Comparison of ENCODE assay signal across 8 cellular contexts in the genomic region with DNA sequence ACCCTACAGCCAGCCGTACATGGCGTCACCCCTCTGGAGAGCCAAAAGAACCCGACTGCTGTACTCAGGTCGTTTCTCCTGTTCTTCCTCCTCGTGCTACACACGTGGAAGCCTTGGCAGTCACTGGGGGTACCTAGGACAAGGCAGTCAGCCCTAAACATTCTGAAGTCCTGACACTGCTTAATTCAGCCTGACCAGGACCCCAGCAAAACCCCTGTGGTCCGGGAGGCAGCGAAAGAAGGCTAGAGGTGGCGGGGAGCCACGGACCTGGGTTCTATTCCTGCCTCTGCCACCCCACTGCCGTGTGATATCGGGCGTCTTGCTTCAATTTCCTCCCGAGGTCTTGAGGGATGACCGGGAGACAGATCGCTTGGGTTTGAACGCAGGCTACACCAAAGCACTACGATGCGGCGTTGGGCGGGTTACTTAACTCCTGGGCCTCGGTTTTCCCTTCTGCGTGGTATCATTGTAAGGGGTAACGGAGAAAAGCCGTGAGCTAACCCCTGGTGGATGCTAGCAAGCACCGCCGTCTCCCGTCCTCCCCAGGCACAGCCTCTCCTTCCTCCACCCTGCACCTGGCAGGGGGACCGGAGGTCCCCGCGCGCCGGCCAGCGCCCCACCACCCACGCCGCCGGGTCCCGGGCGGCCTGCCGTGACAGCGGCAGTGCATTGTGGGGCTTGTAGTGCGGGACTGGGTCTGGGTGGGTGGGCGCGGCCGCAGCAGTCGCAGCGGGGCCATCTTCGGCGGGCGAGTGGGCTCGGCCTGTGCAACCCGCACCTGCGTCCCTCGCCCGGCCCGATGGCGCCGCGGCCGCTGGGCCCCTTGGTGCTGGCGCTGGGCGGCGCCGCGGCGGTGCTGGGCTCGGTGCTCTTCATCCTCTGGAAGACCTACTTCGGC. TPM values are rescaled to one million over a fixed set of nuclear protein-coding genes. Genes with fewer than 3 reads are reported as not detected.
DNase-seq lines count a peak whose midpoint lies in the region; ATAC-seq and TF ChIP-seq lines count a peak whose summit lies in the region.

A gene with protein sequence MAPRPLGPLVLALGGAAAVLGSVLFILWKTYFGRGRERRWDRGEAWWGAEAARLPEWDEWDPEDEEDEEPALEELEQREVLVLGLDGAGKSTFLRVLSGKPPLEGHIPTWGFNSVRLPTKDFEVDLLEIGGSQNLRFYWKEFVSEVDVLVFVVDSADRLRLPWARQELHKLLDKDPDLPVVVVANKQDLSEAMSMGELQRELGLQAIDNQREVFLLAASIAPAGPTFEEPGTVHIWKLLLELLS (plus strand): TSS at position 723 of the 898 bp plus-strand sequence. CDS start 77 bp downstream, at position 800.

- H3K4me1 ChIP-seq in endocrine pancreas (ENCODE audit: control insufficient read depth, insufficient read depth, low read length), result no peaks in the 10 kb centered on the region

- POLR2A ChIA-PET in activated CD8-positive, alpha-beta T cell treated with anti-CD3 and anti-CD28 coated beads, Interleukin-2, amount 10 ng/mL, durations not matched to agents 7 days and 5 days (lab: Charles Lee), result no interaction called here

- no peaks in the 10 kb centered on the region for H3K27me3 ChIP-seq in endocrine pancreas (ENCODE audit: control insufficient read depth, insufficient read depth, low read length)

- peak; percentile 22 for ATAC-seq in activated CD8-positive, alpha-beta T cell treated with anti-CD3 and anti-CD28 coated beads, Interleukin-2, amount 10 ng/mL, durations not matched to agents 7 days and 5 days

- DNase-seq in DMS53 (lab: John Stamatoyannopoulos, UW) (peak; percentile 70), DMS53 treated with DMSO at 0.1 percent for 48 hours (lab: John Stamatoyannopoulos, UW; ENCODE audit: unreplicated experiment) (no peak), mesothelial cell of epicardium (ENCODE audit: low spot score in 2 of 2, unreplicated experiment in 2 of 2) (peak in 1 of 2 experiments; percentile 42), KBM-7 (no peak)
- DNase-seq in activated CD8-positive, alpha-beta T cell treated with anti-CD3 and anti-CD28 coated beads, Interleukin-2, amount 10 ng/mL, durations not matched to agents 7 days and 5 days, result peak; percentile 49
- peak; percentile 26 to 35 for DNase-seq in stimulated activated CD8-positive, alpha-beta memory T cell treated with anti-CD3 and anti-CD28 coated beads, Interleukin-15, amount 100 ng/mL, for 4 hours (ENCODE audit: low read depth in 2 of 2)

- H3K27ac Mint-ChIP-seq in IgD-negative memory B cell (no peak within 1 kb of the TSS), mesothelial cell of epicardium (no peak within 1 kb of the TSS)
- peak within 1 kb of the TSS; percentile 64 for H3K27ac Mint-ChIP-seq in activated CD8-positive, alpha-beta T cell treated with anti-CD3 and anti-CD28 coated beads, Interleukin-2, amount 10 ng/mL, durations not matched to agents 7 days and 5 days

- in situ Hi-C loops in KBM-7 (cut with MboI; ENCODE audit: low pct_unique_long_range_greater_than_20kb, low sequenced_read_pairs), result no loop called here

- H3K9me3 ChIP-seq in endocrine pancreas (ENCODE audit: control insufficient read depth, low read length), result no peaks in the 10 kb centered on the region

- H3K9me3 Mint-ChIP-seq in IgD-negative memory B cell (no peaks in the 10 kb centered on the region), mesothelial cell of epicardium (no peaks in the 10 kb centered on the region)
- H3K9me3 Mint-ChIP-seq in activated CD8-positive, alpha-beta T cell treated with anti-CD3 and anti-CD28 coated beads, Interleukin-2, amount 10 ng/mL, durations not matched to agents 7 days and 5 days (ENCODE audit: insufficient read depth), result no peaks in the 10 kb centered on the region

- CTCF ChIA-PET in activated CD8-positive, alpha-beta T cell treated with anti-CD3 and anti-CD28 coated beads, Interleukin-2, amount 10 ng/mL, durations not matched to agents 7 days and 5 days (lab: Charles Lee), result interaction anchor here (1.1 kb wide), 1 partner anchor 83 kb away, joined by 3 read pairs; a partner anchor contains a TSS

- H3K9ac ChIP-seq in endocrine pancreas (ENCODE audit: control insufficient read depth, insufficient read depth, low read length), result peak within 1 kb of the TSS; percentile 76

- TF ChIP-seq CTCF in mesothelial cell of epicardium (IDR thresholded peaks at IDR 0.05; ENCODE audit: unreplicated experiment), result no peak

- H3K4me1 Mint-ChIP-seq in IgD-negative memory B cell (peaks cover 10 to 19% (median 18%) of the 10 kb centered on the region in 3 donors), mesothelial cell of epicardium (peaks cover 8% of the 10 kb centered on the region)
- peaks cover 35% of the 10 kb centered on the region for H3K4me1 Mint-ChIP-seq in activated CD8-positive, alpha-beta T cell treated with anti-CD3 and anti-CD28 coated beads, Interleukin-2, amount 10 ng/mL, durations not matched to agents 7 days and 5 days (ENCODE audit: low read depth)

- peaks cover 5% of the 10 kb centered on the region for H3K36me3 Mint-ChIP-seq in IgD-negative memory B cell
- peaks cover 9% of the 10 kb centered on the region for H3K36me3 Mint-ChIP-seq in activated CD8-positive, alpha-beta T cell treated with anti-CD3 and anti-CD28 coated beads, Interleukin-2, amount 10 ng/mL, durations not matched to agents 7 days and 5 days (ENCODE audit: low read depth)
- peaks cover 16% of the 10 kb centered on the region for H3K36me3 Mint-ChIP-seq in mesothelial cell of epicardium

- no peaks in the 10 kb centered on the region for H3K36me3 ChIP-seq in endocrine pancreas (ENCODE audit: control insufficient read depth, insufficient read depth, low read length)

- H3K4me3 Mint-ChIP-seq in IgD-negative memory B cell, result peak within 1 kb of the TSS; percentile 80 to 94 (median 90)
- H3K4me3 Mint-ChIP-seq in activated CD8-positive, alpha-beta T cell treated with anti-CD3 and anti-CD28 coated beads, Interleukin-2, amount 10 ng/mL, durations not matched to agents 7 days and 5 days, result peak within 1 kb of the TSS; percentile 72
- H3K4me3 Mint-ChIP-seq in mesothelial cell of epicardium, result peak within 1 kb of the TSS; percentile 69

- H3K4me3 ChIP-seq in endocrine pancreas (ENCODE audit: control insufficient read depth, insufficient read depth, low read length), result peak within 1 kb of the TSS; percentile 24

- no peaks in the 10 kb centered on the region for H3K27me3 Mint-ChIP-seq in IgD-negative memory B cell
- H3K27me3 Mint-ChIP-seq in activated CD8-positive, alpha-beta T cell treated with anti-CD3 and anti-CD28 coated beads, Interleukin-2, amount 10 ng/mL, durations not matched to agents 7 days and 5 days (ENCODE audit: low read depth), result no peaks in the 10 kb centered on the region
- peaks cover 17% of the 10 kb centered on the region for H3K27me3 Mint-ChIP-seq in mesothelial cell of epicardium (ENCODE audit: low read depth)

RNA-seq across cellular contexts. Expression of the gene that starts here (rescaled TPM):
- 1.3 TPM for polyA plus RNA-seq in IgD-negative memory B cell
- total RNA-seq in activated CD8-positive, alpha-beta T cell treated with anti-CD3 and anti-CD28 coated beads, Interleukin-2, amount 10 ng/mL, durations not matched to agents 7 days and 5 days, result 10 to 100 TPM in 1 of 2 experiments, 1 to 10 TPM in 1; 8.6 to 11.0 TPM
- total RNA-seq in mesothelial cell of epicardium, result 39.4 to 46.0 TPM (median 42.8 TPM) in 3 replicates

Comparison
In these comparisons a context has a peak if more than half of its experiments do, and no peak if none do; other contexts are left out.
1. DNase-seq: peak in DMS53 (single experiment), activated CD8-positive, alpha-beta T cell treated with anti-CD3 and anti-CD28 coated beads, Interleukin-2, amount 10 ng/mL, durations not matched to agents 7 days and 5 days (single experiment) and stimulated activated CD8-positive, alpha-beta memory T cell treated with anti-CD3 and anti-CD28 coated beads, Interleukin-15, amount 100 ng/mL, for 4 hours (2 of 2); none in DMS53 treated with DMSO at 0.1 percent for 48 hours (single experiment) and KBM-7 (single experiment).
2. Peak in every context shown above with its lines, with median percentiles within 50 percentile points of each other: H3K4me3 Mint-ChIP-seq.